ENCODE assay signal across 21 cellular contexts in genomic region chr1:38829368-38829767, GRCh38. TPM values are rescaled to one million over a fixed set of nuclear protein-coding genes. Genes with fewer than 3 reads are reported as not detected.
DNase-seq lines count a peak whose midpoint lies in the region; ATAC-seq and TF ChIP-seq lines count a peak whose summit lies in the region.
"Had no signal": no experiment of that assay in that cellular context is flagged by ENCODE, and none has a peak within 500 bp of the region (broad histone marks: within the 10 kb centered on the region; RNA-seq: fewer than 3 reads in every experiment).

No MANE protein-coding gene starts in this region.

- peaks cover 0 to 18% (median 0%) of the 10 kb centered on the region in 3 donors for H3K4me1 ChIP-seq in gastroesophageal sphincter
- H3K4me1 ChIP-seq: BE2C had no signal

- H3K27ac ChIP-seq in gastroesophageal sphincter: peak overlapping the region in 1 of 4 donors; percentile 20
- H3K27ac ChIP-seq: 22Rv1; BLaER1 treated with 17β-estradiol and CSF1 and Interleukin-3, amounts not matched to agents 10 nM and 100 nM; GM23248 had no signal

- peak; percentile 48 for ATAC-seq in gastroesophageal sphincter
- ATAC-seq: GM12878 had no signal

- no peak for TF ChIP-seq POLR2A in gastroesophageal sphincter (IDR thresholded peaks at IDR 0.05)

- no peak for TF ChIP-seq CTCF in AG10803 (conservative IDR thresholded peaks at IDR 0.05; ENCODE audit: low read length)
- TF ChIP-seq CTCF in choroid plexus epithelial cell (conservative IDR thresholded peaks at IDR 0.05; ENCODE audit: low read depth, low read length): no peak
- no peak for TF ChIP-seq CTCF in gastroesophageal sphincter (IDR thresholded peaks at IDR 0.05)

- DNase-seq in AG10803 (ENCODE audit: low read depth) (peak; percentile 15), choroid plexus epithelial cell (ENCODE audit: low read depth) (peak; percentile 23), NCI-H1417 treated with DMSO at 0.1 percent for 48 hours (lab: John Stamatoyannopoulos, UW) (no peak), NCI-H2081 (lab: John Stamatoyannopoulos, UW) (no peak), retina (no peak)
- DNase-seq: AML-193; BE2C; CD4-positive, alpha-beta T cell; CD8-positive, alpha-beta memory T cell; DMS 273 treated with DMSO at 0.1 percent for 48 hours; DMS79; EL; GDM1; GM23248; H7; HCEC 1CT had no signal

- H3K9me3 ChIP-seq in gastroesophageal sphincter: no peaks in the 10 kb centered on the region
- H3K9me3 ChIP-seq: BE2C; BLaER1 treated with 17β-estradiol and CSF1 and Interleukin-3, amounts not matched to agents 10 nM and 100 nM had no signal

- no peak overlapping the region for H3K4me3 ChIP-seq in AG10803 (ENCODE audit: low read length)
- no peak overlapping the region for H3K4me3 ChIP-seq in choroid plexus epithelial cell (ENCODE audit: low read depth, low read length)
- no peak overlapping the region for H3K4me3 ChIP-seq in gastroesophageal sphincter
- H3K4me3 ChIP-seq: BLaER1 treated with 17β-estradiol and CSF1 and Interleukin-3, amounts not matched to agents 10 nM and 100 nM; GM12878; GM23248 had no signal

- no peaks in the 10 kb centered on the region for H3K36me3 ChIP-seq in gastroesophageal sphincter
- H3K36me3 ChIP-seq: BE2C; BLaER1 treated with 17β-estradiol and CSF1 and Interleukin-3, amounts not matched to agents 10 nM and 100 nM had no signal

- TF ChIP-seq EP300 in gastroesophageal sphincter (IDR thresholded peaks at IDR 0.05): no peak

- no peaks in the 10 kb centered on the region for H3K27me3 ChIP-seq in gastroesophageal sphincter
- H3K27me3 ChIP-seq: BE2C; BLaER1 treated with 17β-estradiol and CSF1 and Interleukin-3, amounts not matched to agents 10 nM and 100 nM had no signal

- no CpG with 5 or more reads among the region's 1 CpG for WGBS in gastroesophageal sphincter (ENCODE audit: low coverage in 1 of 2), 2 donors

RNA-seq across cellular contexts. Expression of gene RRAGC, which starts 30.2 kb away (rescaled TPM):
- total RNA-seq in gastroesophageal sphincter: 10 to 100 TPM; 19.5 to 25.0 (median 20.5) TPM

RNA-seq across cellular contexts. Expression of gene MYCBP, which starts 43.8 kb away (rescaled TPM):
- total RNA-seq in gastroesophageal sphincter: 10 to 100 TPM; 19.3 to 25.8 (median 21.5) TPM

RNA-seq across cellular contexts. Expression of gene GJA9, which starts 52.0 kb away (rescaled TPM):
- total RNA-seq in gastroesophageal sphincter: not detected
- total RNA-seq: CD4-positive, alpha-beta T cell; CD8-positive, alpha-beta memory T cell; GM12878; H1; H7 had no signal

Comparison
In these comparisons a context has a peak if more than half of its experiments do, and no peak if none do; other contexts are left out.
1. DNase-seq: peak in AG10803 (single experiment) and choroid plexus epithelial cell (single experiment); none in NCI-H1417 treated with DMSO at 0.1 percent for 48 hours (single experiment), NCI-H2081 (0 of 2) and retina (single experiment).